In the genomic region with DNA sequence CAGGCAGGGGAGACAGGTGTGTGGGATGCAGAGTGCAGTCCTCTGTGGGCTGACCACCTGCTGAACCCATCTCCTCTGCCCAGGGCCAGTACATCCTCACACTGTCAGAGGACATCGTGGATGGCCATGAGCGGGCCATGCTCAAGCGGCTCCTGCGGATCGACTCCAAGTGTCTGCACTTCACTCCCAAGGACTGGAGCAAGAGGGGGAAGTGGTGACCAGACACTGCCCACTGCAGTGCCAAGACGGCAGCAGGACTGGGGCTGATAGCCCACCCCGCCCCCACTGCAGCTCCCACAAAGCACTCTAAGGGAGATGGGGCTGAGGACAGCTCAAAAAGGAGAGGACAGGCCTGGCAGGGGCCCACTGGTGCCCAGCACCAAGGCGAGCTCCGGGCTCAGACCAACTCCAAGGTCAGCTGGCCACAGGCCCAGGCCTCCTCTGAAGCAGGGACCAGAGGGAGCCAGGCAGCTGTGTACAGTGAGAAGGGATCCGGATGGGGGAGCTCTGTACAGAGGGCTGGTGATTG, we compare ENCODE assay signal across 8 cellular contexts. TPM values are rescaled to one million over a fixed set of nuclear protein-coding genes. Genes with fewer than 3 reads are reported as not detected.
DNase-seq lines count a peak whose midpoint lies in the region; ATAC-seq and TF ChIP-seq lines count a peak whose summit lies in the region.

No MANE protein-coding gene starts in this region.

- H2AFZ ChIP-seq in fibroblast of lung (ENCODE audit: low read length): no peak overlapping the region

- intact Hi-C loops in psoas muscle (cut with DNase I): no loop called here

- H3K4me2 ChIP-seq in fibroblast of lung (ENCODE audit: extremely low read depth, insufficient read depth, low read length): peak overlapping the region; percentile 48

- peaks cover 19% of the 10 kb centered on the region for H3K79me2 ChIP-seq in fibroblast of lung (ENCODE audit: control insufficient read depth, insufficient read depth, low read length)

- TF ChIP-seq CTCF in GM12865 (IDR thresholded peaks at IDR 0.05; ENCODE audit: insufficient read depth, low read depth, low read length, missing control alignments) (no peak), fibroblast of lung (conservative IDR thresholded peaks at IDR 0.05 in 1 of 2, IDR thresholded peaks at IDR 0.05 in 1 of 2; ENCODE audit: low read depth in 1 of 2, low read length in 2 of 2) (no peak), psoas muscle (IDR thresholded peaks at IDR 0.05) (no peak), tibial nerve (IDR thresholded peaks at IDR 0.05) (no peak)

- H3K36me3 ChIP-seq in SJSA1 (peaks cover 66% of the 10 kb centered on the region), fibroblast of lung (ENCODE audit: control insufficient read depth, insufficient read depth, low read length) (peaks cover 41% of the 10 kb centered on the region), psoas muscle (ENCODE audit: insufficient read depth in 1 of 2, low read depth in 1 of 2) (peaks cover 17 to 58% of the 10 kb centered on the region in 2 donors), tibial nerve (peaks cover 5 to 56% (median 22%) of the 10 kb centered on the region in 3 donors)

- no peak overlapping the region for H3K9ac ChIP-seq in fibroblast of lung (ENCODE audit: insufficient read depth, low read length)

- H3K4me1 ChIP-seq in SJSA1 (replicated peaks) (peaks cover 26% of the 10 kb centered on the region), fibroblast of lung (ENCODE audit: control insufficient read depth, extremely low read depth, insufficient read depth, low read length) (peaks cover 6% of the 10 kb centered on the region), psoas muscle (peaks cover 15% of the 10 kb centered on the region), tibial nerve (peaks cover 0 to 30% (median 13%) of the 10 kb centered on the region in 4 donors)

- no peak for TF ChIP-seq EP300 in tibial nerve (IDR thresholded peaks at IDR 0.05)

- DNase-seq in GM12865 (ENCODE audit: low read depth): no peak
- DNase-seq in SJSA1 (ENCODE audit: low read depth in 1 of 2, low spot score in 2 of 2): peak in 1 of 2 experiments; percentile 59
- DNase-seq in fibroblast of lung (ENCODE audit: low read depth in 2 of 2): peak; percentile 20 to 33
- peak in 1 of 2 donors; percentile 44 for DNase-seq in psoas muscle
- DNase-seq in H4 (ENCODE audit: low spot score): no peak
- DNase-seq in mucosa of gallbladder (ENCODE audit: low spot score): no peak
- DNase-seq in tibial nerve (ENCODE audit: low spot score in 2 of 2): no peak

- no peak for TF ChIP-seq POLR2A in tibial nerve (IDR thresholded peaks at IDR 0.05)

- peak in 1 of 4 donors; percentile 38 for ATAC-seq in psoas muscle
- ATAC-seq in GM18502 (IDR thresholded peaks at IDR 0.05; ENCODE audit: poor library complexity, unreplicated experiment): no peak

- H4K20me1 ChIP-seq in fibroblast of lung (ENCODE audit: control insufficient read depth, extremely low read depth, insufficient read depth, low read length): no peaks in the 10 kb centered on the region

- no peak overlapping the region for H3K27ac ChIP-seq in SJSA1
- no peak overlapping the region for H3K27ac ChIP-seq in fibroblast of lung (ENCODE audit: insufficient read depth, low read length)
- H3K27ac ChIP-seq in psoas muscle: peak overlapping the region; percentile 83
- H3K27ac ChIP-seq in tibial nerve: peak overlapping the region in 1 of 4 donors; percentile 19

- H3K27me3 ChIP-seq in SJSA1 (replicated peaks) (no peaks in the 10 kb centered on the region), fibroblast of lung (ENCODE audit: control insufficient read depth, insufficient read depth, low read length) (no peaks in the 10 kb centered on the region), psoas muscle (ENCODE audit: insufficient read depth in 3 of 3, low read length in 2 of 3) (no peaks in the 10 kb centered on the region), tibial nerve (no peaks in the 10 kb centered on the region)

- 58 to 62% (median 61%) methylated on average over 10 of the region's 10 CpGs for WGBS in psoas muscle, 3 donors
- WGBS in tibial nerve, 2 donors: 60 to 62% methylated on average over 10 of the region's 10 CpGs

- no peaks in the 10 kb centered on the region; the same call in 1 of the 2 replicates for H3K9me3 ChIP-seq in SJSA1 (replicated peaks)
- H3K9me3 ChIP-seq in fibroblast of lung (ENCODE audit: control insufficient read depth, insufficient read depth, low read depth, low read length): no peaks in the 10 kb centered on the region
- no peaks in the 10 kb centered on the region for H3K9me3 ChIP-seq in psoas muscle
- no peaks in the 10 kb centered on the region for H3K9me3 ChIP-seq in tibial nerve

- H3K4me3 ChIP-seq in GM12865 (ENCODE audit: low read depth, low read length) (peak overlapping the region; percentile 92), SJSA1 (peak overlapping the region; percentile 94), fibroblast of lung (replicated peaks in 1 of 4; ENCODE audit: control extremely low read depth in 1 of 4, insufficient read depth in 1 of 4, low read depth in 3 of 4, low read length in 4 of 4) (peak overlapping the region; percentile 63 to 89 (median 74)), psoas muscle (peak overlapping the region; percentile 95), tibial nerve (peak overlapping the region in 2 of 4 donors; percentile 74 to 88)

RNA-seq across cellular contexts. Expression of a gene that starts 1.6 kb away (rescaled TPM):
- 168 and 170 TPM in 2 replicates for total RNA-seq in SJSA1 (2014; rRNA removed; shearing (Covaris generic))
- 19.5 and 29.1 TPM in 2 replicates for total RNA-seq in fibroblast of lung
- polyA plus RNA-seq in fibroblast of lung: 12.6 and 17.9 TPM in 2 replicates
- polyA plus RNA-seq in fibroblast of lung (2012): 39.3 and 48.9 TPM in 2 replicates
- polyA minus RNA-seq in fibroblast of lung (ENCODE audit: low replicate concordance): 4.7 and 11.7 TPM in 2 replicates
- total RNA-seq in psoas muscle: 10 to 100 TPM; 17.5 to 38.4 (median 28.1) TPM
- polyA plus RNA-seq in psoas muscle: 10 to 100 TPM; 39.3 to 62.3 (median 47.1) TPM
- total RNA-seq in H4 (2014; rRNA removed; shearing (Covaris generic)): 24.2 and 36.1 TPM in 2 replicates
- 99.2 TPM for total RNA-seq in mucosa of gallbladder
- 100 to 1,000 TPM; 142 to 197 (median 152) TPM for total RNA-seq in tibial nerve

RNA-seq across cellular contexts. Expression of a gene that starts 7.0 kb away (rescaled TPM):
- total RNA-seq in SJSA1 (2014; rRNA removed; shearing (Covaris generic)): 90.5 and 119 TPM in 2 replicates
- total RNA-seq in fibroblast of lung (31.3 and 50.4 TPM in 2 replicates), psoas muscle (10 to 100 TPM; 34.5 to 56.4 (median 41.8) TPM), mucosa of gallbladder (74.7 TPM), tibial nerve (100 to 1,000 TPM in 1 of 4 donors, 10 to 100 TPM in 3; 68.1 to 118 (median 92.3) TPM)
- polyA plus RNA-seq in fibroblast of lung (27.8 and 34.0 TPM in 2 replicates), psoas muscle (10 to 100 TPM; 36.4 to 67.2 (median 51.2) TPM)
- 25.4 and 35.8 TPM in 2 replicates for polyA plus RNA-seq in fibroblast of lung (2012)
- 44.1 and 85.2 TPM in 2 replicates for polyA minus RNA-seq in fibroblast of lung (ENCODE audit: low replicate concordance)
- 39.1 and 45.1 TPM in 2 replicates for total RNA-seq in H4 (2014; rRNA removed; shearing (Covaris generic))

RNA-seq across cellular contexts. Expression of a gene that starts 56.3 kb away (rescaled TPM):
- 51.7 and 63.3 TPM in 2 replicates for total RNA-seq in SJSA1 (2014; rRNA removed; shearing (Covaris generic))
- total RNA-seq in fibroblast of lung (13.9 and 15.7 TPM in 2 replicates), psoas muscle (10 to 100 TPM; 48.7 to 72.6 (median 65.2) TPM), mucosa of gallbladder (84.2 TPM), tibial nerve (10 to 100 TPM; 44.6 to 70.8 (median 51.7) TPM)
- polyA plus RNA-seq in fibroblast of lung (23.0 and 31.8 TPM in 2 replicates), psoas muscle (10 to 100 TPM; 42.1 to 64.9 (median 64.0) TPM)
- polyA plus RNA-seq in fibroblast of lung (2012): 46.7 and 57.7 TPM in 2 replicates
- 145 and 281 TPM in 2 replicates for polyA minus RNA-seq in fibroblast of lung (ENCODE audit: low replicate concordance)
- 26.3 and 48.1 TPM in 2 replicates for total RNA-seq in H4 (2014; rRNA removed; shearing (Covaris generic))

Comparison
In these comparisons a context has a peak if more than half of its experiments do, and no peak if none do; other contexts are left out.
1. DNase-seq: peak in fibroblast of lung (2 of 2); none in GM12865 (single experiment), H4 (single experiment), mucosa of gallbladder (single experiment) and tibial nerve (0 of 2).